In the genomic region with DNA sequence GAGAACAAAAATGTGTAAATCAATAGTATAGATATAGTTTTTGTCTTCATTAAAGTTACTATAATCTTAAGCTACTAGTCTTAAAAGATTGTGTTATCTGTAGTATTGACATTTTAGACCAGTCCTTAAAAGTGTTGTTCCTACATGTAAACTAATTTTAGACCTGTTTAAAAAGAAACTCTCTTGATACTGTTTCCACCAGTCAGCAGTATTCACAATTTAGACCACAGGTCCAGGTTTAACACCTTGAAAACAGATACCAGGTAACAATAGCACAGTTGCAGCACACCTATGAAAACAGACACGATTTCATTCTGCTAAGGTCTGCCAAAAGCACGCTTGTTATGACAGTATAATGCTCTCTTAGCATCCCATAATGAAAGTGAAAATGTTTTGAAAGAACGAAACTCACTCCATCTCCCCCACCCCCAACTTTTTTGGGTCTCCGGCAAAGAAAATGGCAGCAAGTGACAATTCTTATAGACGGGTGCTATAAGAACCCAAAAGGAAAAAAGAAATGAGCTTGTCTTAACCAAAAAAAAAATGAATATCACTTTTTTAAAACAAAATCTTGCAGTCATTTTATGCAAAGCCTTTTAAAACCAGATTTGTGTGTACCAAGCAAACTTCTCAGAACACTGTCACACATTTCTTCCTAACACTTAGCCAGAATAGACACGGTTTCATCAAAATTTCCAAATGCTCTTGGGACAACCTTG, we compare ENCODE assay signal across 8 cellular contexts. TPM values are rescaled to one million over a fixed set of nuclear protein-coding genes. Genes with fewer than 3 reads are reported as not detected.
A peak's percentile ranks its signal among the peaks of the same experiment; 100 is the strongest.
DNase-seq lines count a peak whose midpoint lies in the region; ATAC-seq lines count a peak whose summit lies in the region.

No MANE protein-coding gene starts in this region.

- no peak overlapping the region for H3K4me3 ChIP-seq in GM23248

- H3K4me2 ChIP-seq in GM23248 (ENCODE audit: unreplicated experiment) = peak overlapping the region; percentile 90

- H3K9me3 Mint-ChIP-seq in activated CD4-positive, alpha-beta memory T cell treated with anti-CD3 and anti-CD28 coated beads, Interleukin-2, amount 10 ng/mL, durations not matched to agents 7 days and 5 days = no peaks in the 10 kb centered on the region
- no peaks in the 10 kb centered on the region for H3K9me3 Mint-ChIP-seq in memory B cell

- no peaks in the 10 kb centered on the region for H3K9me3 ChIP-seq in GM23248 (ENCODE audit: low read depth)

- DNase-seq in AML-193 (lab: John Stamatoyannopoulos, UW) (peak; percentile 33 to 35), GM23248 (no peak), memory B cell (ENCODE audit: low spot score in 2 of 2) (peak in 1 of 2 donors; percentile 18), NCI-H1694 (lab: John Stamatoyannopoulos, UW) (no peak), SKM-1 treated with dmso at 0.1 percent for 144 hours (lab: John Stamatoyannopoulos, UW; ENCODE audit: unreplicated experiment) (no peak)
- DNase-seq in activated CD4-positive, alpha-beta memory T cell treated with anti-CD3 and anti-CD28 coated beads, Interleukin-2, amount 10 ng/mL, durations not matched to agents 7 days and 5 days = peak; percentile 72

- H3K36me3 Mint-ChIP-seq in activated CD4-positive, alpha-beta memory T cell treated with anti-CD3 and anti-CD28 coated beads, Interleukin-2, amount 10 ng/mL, durations not matched to agents 7 days and 5 days (ENCODE audit: low read depth) = peaks cover 42% of the 10 kb centered on the region
- H3K36me3 Mint-ChIP-seq in memory B cell = no peaks in the 10 kb centered on the region

- in situ Hi-C loops in GM23248 (cut with MboI) = loop anchor here (25.0 kb wide), 2 partner anchors 539 to 1364 kb away; no protein-coding TSS in a partner anchor

- no peaks in the 10 kb centered on the region for H3K9me2 ChIP-seq in GM23248 (ENCODE audit: insufficient read depth)

- CTCF ChIA-PET in activated CD4-positive, alpha-beta memory T cell treated with anti-CD3 and anti-CD28 coated beads, Interleukin-2, amount 10 ng/mL, durations not matched to agents 7 days and 5 days (lab: Charles Lee) = interaction anchor here (1.5 to 3.0 kb wide), 3 partner anchors 10 to 671 kb away, joined by 3 to 13 read pairs (median 5); no protein-coding TSS in a partner anchor

- H3K36me3 ChIP-seq in GM23248 (ENCODE audit: low read depth) = no peaks in the 10 kb centered on the region

- WGBS in GM23248 (ENCODE audit: low coverage in 1 of 2, low lambda C conversion rate in 2 of 2, missing lambda C conversion rate in 2 of 2), 2 experiments = 82 to 85% methylated on average over 6 of the region's 6 CpGs

- 0 out of 2 replicates have a peak, but pooled peaks cover 3% of the 10 kb centered on the region for H3F3A ChIP-seq in GM23248 (ENCODE audit: insufficient read depth)

- H3K4me1 ChIP-seq in GM23248 (ENCODE audit: insufficient read depth) = peaks cover 5% of the 10 kb centered on the region; the same call in 1 of the 2 replicates

- no peak overlapping the region for H3K27ac ChIP-seq in GM23248

- H3K27me3 Mint-ChIP-seq in activated CD4-positive, alpha-beta memory T cell treated with anti-CD3 and anti-CD28 coated beads, Interleukin-2, amount 10 ng/mL, durations not matched to agents 7 days and 5 days = no peaks in the 10 kb centered on the region
- peaks cover 20% of the 10 kb centered on the region for H3K27me3 Mint-ChIP-seq in memory B cell

- POLR2A ChIA-PET in activated CD4-positive, alpha-beta memory T cell treated with anti-CD3 and anti-CD28 coated beads, Interleukin-2, amount 10 ng/mL, durations not matched to agents 7 days and 5 days (lab: Charles Lee) = interaction anchor here (1.0 to 2.5 kb wide), 9 partner anchors 9 to 759 kb away, joined by 3 to 11 read pairs (median 5); a partner anchor contains a TSS

- ATAC-seq in memory B cell (ENCODE audit: low read depth) (peak; percentile 51), GM18498 (IDR thresholded peaks at IDR 0.05; ENCODE audit: unreplicated experiment) (no peak), HG03520 (IDR thresholded peaks at IDR 0.05; ENCODE audit: unreplicated experiment) (no peak)

- peak overlapping the region; percentile 92 for H3K4me3 Mint-ChIP-seq in activated CD4-positive, alpha-beta memory T cell treated with anti-CD3 and anti-CD28 coated beads, Interleukin-2, amount 10 ng/mL, durations not matched to agents 7 days and 5 days
- peak overlapping the region; percentile 85 for H3K4me3 Mint-ChIP-seq in memory B cell

- H3K27ac Mint-ChIP-seq in activated CD4-positive, alpha-beta memory T cell treated with anti-CD3 and anti-CD28 coated beads, Interleukin-2, amount 10 ng/mL, durations not matched to agents 7 days and 5 days = peak overlapping the region; percentile 94
- H3K27ac Mint-ChIP-seq in memory B cell = no peak overlapping the region

- H4K20me1 ChIP-seq in GM23248 (ENCODE audit: insufficient read depth) = no peaks in the 10 kb centered on the region

- no peaks in the 10 kb centered on the region for H3K79me2 ChIP-seq in GM23248 (ENCODE audit: insufficient read depth)

- peaks cover 66% of the 10 kb centered on the region for H3K4me1 Mint-ChIP-seq in activated CD4-positive, alpha-beta memory T cell treated with anti-CD3 and anti-CD28 coated beads, Interleukin-2, amount 10 ng/mL, durations not matched to agents 7 days and 5 days
- H3K4me1 Mint-ChIP-seq in memory B cell = peaks cover 22% of the 10 kb centered on the region

- H2AFZ ChIP-seq in GM23248 = no peak overlapping the region

- no peak overlapping the region for H3K9ac ChIP-seq in GM23248

- H3K27me3 ChIP-seq in GM23248 (replicated peaks; ENCODE audit: insufficient read depth) = peaks cover 21% of the 10 kb centered on the region; the same call in 1 of the 2 replicates

RNA-seq across cellular contexts. Expression of a gene that starts 1.6 kb away (rescaled TPM):
- total RNA-seq in GM23248 (2014; rRNA removed; shearing (Covaris generic)) = 1.1 TPM in 2 replicates
- polyA plus RNA-seq in GM23248 (2016; fragmentation: Nextera tagmentation; extraction: Ambion mirVana) = 0.79 and 1.1 TPM in 2 replicates
- total RNA-seq in activated CD4-positive, alpha-beta memory T cell treated with anti-CD3 and anti-CD28 coated beads, Interleukin-2, amount 10 ng/mL, durations not matched to agents 7 days and 5 days = 10 to 100 TPM; 76.9 TPM

RNA-seq across cellular contexts. Expression of a gene that starts 30.0 kb away (rescaled TPM):
- total RNA-seq in GM23248 (2014; rRNA removed; shearing (Covaris generic)) = not detected in 2 replicates
- polyA plus RNA-seq in GM23248 (2016; fragmentation: Nextera tagmentation; extraction: Ambion mirVana) = 0.10 TPM in 1 of 2 replicates, not detected in the other
- total RNA-seq in activated CD4-positive, alpha-beta memory T cell treated with anti-CD3 and anti-CD28 coated beads, Interleukin-2, amount 10 ng/mL, durations not matched to agents 7 days and 5 days = 1 to 10 TPM; 3.0 to 3.1 TPM

Comparison
In these comparisons a context has a peak if more than half of its experiments do, and no peak if none do; other contexts are left out.
1. DNase-seq: peak in AML-193 (2 of 2) and activated CD4-positive, alpha-beta memory T cell treated with anti-CD3 and anti-CD28 coated beads, Interleukin-2, amount 10 ng/mL, durations not matched to agents 7 days and 5 days (single experiment); none in GM23248 (single experiment), NCI-H1694 (single experiment) and SKM-1 treated with dmso at 0.1 percent for 144 hours (single experiment).
2. RNA of a gene that starts 1.6 kb away (total RNA-seq): 76.9 TPM in activated CD4-positive, alpha-beta memory T cell treated with anti-CD3 and anti-CD28 coated beads, Interleukin-2, amount 10 ng/mL, durations not matched to agents 7 days and 5 days; 1.1 TPM in GM23248; every median in the first group is over 10 times any median in the second.